Comparison of ENCODE assay signal across 12 cellular contexts in the genomic region with DNA sequence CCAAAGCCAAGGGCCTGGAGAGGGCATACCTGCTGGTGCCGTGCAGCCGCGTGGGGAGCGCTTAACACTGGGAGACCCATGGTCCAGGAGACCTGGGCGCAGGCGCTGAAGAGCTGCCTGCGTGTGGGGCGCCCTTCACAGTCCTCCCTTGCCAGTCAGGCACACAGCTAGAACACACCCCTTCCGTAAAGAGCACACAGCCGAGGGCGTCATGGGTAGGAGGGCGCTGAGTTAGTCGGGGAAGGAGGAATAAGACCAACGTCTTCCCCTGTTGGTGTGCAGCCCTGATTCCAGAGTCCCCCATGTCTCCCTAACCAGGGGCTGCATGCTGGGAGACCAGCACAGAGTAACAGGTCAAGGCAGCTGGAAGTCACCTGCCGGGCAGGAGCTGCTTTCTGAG.
A peak's percentile ranks its signal among the peaks of the same experiment; 100 is the strongest.
DNase-seq lines count a peak whose midpoint lies in the region; ATAC-seq, FAIRE-seq and TF ChIP-seq lines count a peak whose summit lies in the region.
"Had no signal": no experiment of that assay in that cellular context is flagged by ENCODE, and none has a peak within 500 bp of the region (broad histone marks: within the 10 kb centered on the region; RNA-seq: fewer than 3 reads in every experiment).

No MANE protein-coding gene starts in this region.

- TF ChIP-seq EP300 in GM12878 (IDR thresholded peaks at IDR 0.05; ENCODE audit: borderline replicate concordance in 1 of 2, control insufficient read depth in 1 of 2, low read depth in 2 of 2, low read length in 2 of 2) = no peak

- TF ChIP-seq CTCF in GM12878 (IDR thresholded peaks at IDR 0.05 in 2 of 3, conservative IDR thresholded peaks at IDR 0.05 in 1 of 3; ENCODE audit: control insufficient read depth in 2 of 3, extremely low read depth in 1 of 3, insufficient read depth in 1 of 3, low read depth in 3 of 3, low read length in 3 of 3) (no peak), neutrophil (IDR thresholded peaks at IDR 0.05) (no peak)

- TF ChIP-seq RAD21 in GM12878 (IDR thresholded peaks at IDR 0.05; ENCODE audit: insufficient read depth, low read depth, low read length) = no peak

- RAD21 ChIA-PET in GM12878 (lab: Charles Lee; ENCODE audit: unreplicated experiment) = no interaction called here

- SMC1A ChIA-PET in GM12878 (lab: Charles Lee; ENCODE audit: uncharacterized antibody, unreplicated experiment) = no interaction called here

- intact Hi-C loops in GM12878 (cut with micrococcal nuclease; ENCODE audit: unreplicated experiment) = loop anchor here (10.0 kb wide), 1 partner anchor 137 kb away; no protein-coding TSS in a partner anchor

- H3K27ac Mint-ChIP-seq in IgD-negative memory B cell = peak overlapping the region; percentile 42 to 89 (median 81)

- CTCF ChIA-PET in GM12878 (lab: Yijun Ruan, JAX) = interaction anchor here (0.8 kb wide), 1 partner anchor 10 kb away, joined by 3 read pairs; no protein-coding TSS in a partner anchor

- H3K27me3 Mint-ChIP-seq in IgD-negative memory B cell = no peaks in the 10 kb centered on the region

- H3K36me3 ChIP-seq in GM12878 (ENCODE audit: control insufficient read depth in 2 of 2, insufficient read depth in 2 of 2, low read length in 1 of 2) (peaks cover 0 to 10% of the 10 kb centered on the region in 2 experiments; a peak in 2 of 4 replicates), neutrophil (peaks cover 58% of the 10 kb centered on the region)

- no peaks in the 10 kb centered on the region for H3K79me2 ChIP-seq in GM12878 (ENCODE audit: control insufficient read depth, insufficient read depth, low read length)

- H3K4me3 ChIP-seq in GM12878 (no peak overlapping the region), neutrophil (ENCODE audit: low read depth in 1 of 2, low read length in 1 of 2) (no peak overlapping the region)
- H3K4me3 ChIP-seq: body of pancreas, tibial artery had no signal

- POLR2A ChIA-PET in GM12878 (lab: Charles Lee) = no interaction called here

- no peak overlapping the region for H2AFZ ChIP-seq in GM12878 (ENCODE audit: control insufficient read depth, low read depth, low read length)

- H3K4me1 ChIP-seq in GM12878 (ENCODE audit: control insufficient read depth, insufficient read depth, low read length) (no peaks in the 10 kb centered on the region), neutrophil (ENCODE audit: control insufficient read depth in 1 of 2, insufficient read depth in 1 of 2, low read depth in 1 of 2, low read length in 1 of 2) (peaks cover 24 to 28% of the 10 kb centered on the region in 2 experiments)
- H3K4me1 ChIP-seq: body of pancreas had no signal

- WGBS in GM12878 (ENCODE audit: insufficient coverage, insufficient replicate concordance, low lambda C conversion rate, missing lambda C conversion rate) = 77% methylated on average over 15 of the region's 15 CpGs

- H3K4me2 ChIP-seq in GM12878 (ENCODE audit: control insufficient read depth, insufficient read depth) = no peak overlapping the region

- no peak overlapping the region for H3K27ac ChIP-seq in GM12878 (ENCODE audit: control insufficient read depth, insufficient read depth)
- H3K27ac ChIP-seq in neutrophil = peak overlapping the region; percentile 18
- H3K27ac ChIP-seq: body of pancreas, tibial artery had no signal

- no peaks in the 10 kb centered on the region for H4K20me1 ChIP-seq in GM12878 (ENCODE audit: control insufficient read depth, insufficient read depth)

- H3K9ac ChIP-seq in GM12878 (ENCODE audit: control insufficient read depth, insufficient read depth, low read length) = no peak overlapping the region

- H3K27me3 ChIP-seq in GM12878 (replicated peaks in 1 of 2; ENCODE audit: control insufficient read depth in 2 of 2, insufficient read depth in 2 of 2, low read length in 1 of 2) (no peaks in the 10 kb centered on the region), neutrophil (no peaks in the 10 kb centered on the region)
- H3K27me3 ChIP-seq: body of pancreas had no signal

- H3K9me3 ChIP-seq in GM12878 (replicated peaks; ENCODE audit: control insufficient read depth, insufficient read depth, low read length) = no peaks in the 10 kb centered on the region
- no peaks in the 10 kb centered on the region for H3K9me3 ChIP-seq in neutrophil
- H3K9me3 ChIP-seq: body of pancreas, tibial artery had no signal

- H3K4me1 Mint-ChIP-seq in IgD-negative memory B cell = peaks cover 18 to 26% (median 22%) of the 10 kb centered on the region in 3 donors

- H3K9me3 Mint-ChIP-seq in IgD-negative memory B cell = peaks cover 0 to 2% (median 0%) of the 10 kb centered on the region in 3 donors

- peak overlapping the region in 2 of 4 donors; percentile 18 to 39 for H3K4me3 Mint-ChIP-seq in IgD-negative memory B cell

- DNase-seq in GM12891 (ENCODE audit: insufficient read length, low spot score) (peak; percentile 27), GM12878 (ENCODE audit: low read depth, low spot score) (no peak), foreskin melanocyte (no peak), mesenteric fat pad (ENCODE audit: low spot score) (no peak)
- DNase-seq: body of pancreas, DMS79, NCI-H446 treated with DMSO at 0.1 percent for 48 hours, SHP77 treated with DMSO at 0.1 percent for 48 hours, tibial artery had no signal

- in situ Hi-C loops in GM12878 (cut with MboI) = no loop called here

- H3K36me3 Mint-ChIP-seq in IgD-negative memory B cell = peaks cover 2% of the 10 kb centered on the region

- TF ChIP-seq POLR2A in GM12891 (IDR thresholded peaks at IDR 0.05; ENCODE audit: low read depth, low read length) (peak; percentile 68), GM12878 (IDR thresholded peaks at IDR 0.05; ENCODE audit: low read depth, low read length) (peak; percentile 76)

- ATAC-seq in GM12878 (peak; percentile 23), GM18870 (IDR thresholded peaks at IDR 0.05; ENCODE audit: unreplicated experiment) (no peak)
- ATAC-seq: body of pancreas had no signal

- FAIRE-seq in GM12891 (lab: Jason Lieb, UNC) (peak; percentile 75), GM12878 (lab: Jason Lieb, UNC) (no peak)

- BruUV-seq in GM12878 (replicated peaks; lab: Mats Ljungman, UMichigan) = no TSS peak

TF ChIP-seq in GM12891, 5 proteins besides CTCF, POLR2A, EP300 and RAD21:
- TF ChIP-seq TAF1 (IDR thresholded peaks at IDR 0.05; ENCODE audit: low read depth, low read length) (no peak), PAX5 (IDR thresholded peaks at IDR 0.05; ENCODE audit: insufficient read depth, low read length, severe bottlenecking) (no peak), POU2F2 (IDR thresholded peaks at IDR 0.05; ENCODE audit: low read depth, low read length) (peak; percentile 86), SPI1 (IDR thresholded peaks at IDR 0.05; ENCODE audit: low read depth, low read length) (no peak), POLR2AphosphoS5 (IDR thresholded peaks at IDR 0.05; ENCODE audit: low read depth, low read length) (peak; percentile 70; the same call in 1 of the 2 replicates)

TF ChIP-seq in GM12878, 131 proteins besides CTCF, POLR2A, EP300 and RAD21:
- TF ChIP-seq POLR2AphosphoS5 (IDR thresholded peaks at IDR 0.05; ENCODE audit: low read length) = peak; percentile 57; the same call in 1 of the 2 replicates
- TF ChIP-seq CREM (IDR thresholded peaks at IDR 0.05; ENCODE audit: low read depth) = no peak
- 0 out of 2 replicates have a peak, but pooled peaks have one; percentile 29 for TF ChIP-seq MTA3 (IDR thresholded peaks at IDR 0.05; ENCODE audit: borderline replicate concordance, low read length)
TF ChIP-seq in GM12878: peak in this region for 2.
